ENCODE assay signal across 1 cellular context in the genomic region with DNA sequence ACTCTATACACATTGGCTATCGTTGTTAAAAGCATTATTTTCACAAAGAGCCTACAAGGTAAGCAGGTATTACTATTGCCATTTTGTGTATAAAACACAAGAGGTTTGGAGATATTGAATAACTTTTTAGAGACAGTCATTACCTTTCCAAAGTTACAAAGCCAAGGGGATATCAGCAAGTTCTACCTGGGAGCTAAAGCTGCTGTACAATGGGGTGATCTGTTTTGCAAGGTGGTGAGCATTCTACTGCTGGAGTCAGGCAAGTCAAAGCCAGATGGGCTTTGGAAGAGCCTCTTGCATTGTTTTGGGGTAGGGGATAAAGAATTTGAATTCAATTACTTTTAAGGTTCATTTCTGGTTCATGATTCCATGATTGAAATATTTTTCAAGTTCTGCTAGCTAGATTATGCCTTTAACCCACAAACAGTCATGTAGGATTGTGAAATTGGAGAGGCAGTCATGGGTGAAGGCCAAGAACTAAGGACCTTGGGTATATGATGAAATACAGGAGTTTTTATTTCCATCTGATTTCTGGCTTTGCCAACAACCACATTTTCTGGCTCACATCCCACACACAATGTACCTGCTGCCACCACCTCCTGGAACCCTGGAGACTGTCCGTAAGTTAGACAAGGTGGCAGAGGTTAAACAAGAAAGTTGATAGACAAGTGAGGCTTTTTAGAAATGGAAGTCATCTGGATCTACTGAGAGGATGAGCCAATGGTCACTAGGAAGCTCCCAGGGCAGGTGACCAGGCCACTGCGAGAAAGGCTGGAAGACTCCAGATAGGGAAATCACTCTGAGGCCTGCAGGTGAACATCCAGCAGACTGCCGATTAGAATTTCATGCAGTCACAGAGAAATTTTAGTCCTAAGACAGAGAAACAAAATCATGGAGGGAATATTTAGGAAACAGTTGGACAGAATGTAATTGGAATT.
TF ChIP-seq lines count a peak whose summit lies in the region.

No MANE protein-coding gene starts in this region.

TF ChIP-seq in GM23338, 12 proteins besides CTCF, POLR2A, EP300 and RAD21 (continued from another document):
- TF ChIP-seq, protein P1, sequence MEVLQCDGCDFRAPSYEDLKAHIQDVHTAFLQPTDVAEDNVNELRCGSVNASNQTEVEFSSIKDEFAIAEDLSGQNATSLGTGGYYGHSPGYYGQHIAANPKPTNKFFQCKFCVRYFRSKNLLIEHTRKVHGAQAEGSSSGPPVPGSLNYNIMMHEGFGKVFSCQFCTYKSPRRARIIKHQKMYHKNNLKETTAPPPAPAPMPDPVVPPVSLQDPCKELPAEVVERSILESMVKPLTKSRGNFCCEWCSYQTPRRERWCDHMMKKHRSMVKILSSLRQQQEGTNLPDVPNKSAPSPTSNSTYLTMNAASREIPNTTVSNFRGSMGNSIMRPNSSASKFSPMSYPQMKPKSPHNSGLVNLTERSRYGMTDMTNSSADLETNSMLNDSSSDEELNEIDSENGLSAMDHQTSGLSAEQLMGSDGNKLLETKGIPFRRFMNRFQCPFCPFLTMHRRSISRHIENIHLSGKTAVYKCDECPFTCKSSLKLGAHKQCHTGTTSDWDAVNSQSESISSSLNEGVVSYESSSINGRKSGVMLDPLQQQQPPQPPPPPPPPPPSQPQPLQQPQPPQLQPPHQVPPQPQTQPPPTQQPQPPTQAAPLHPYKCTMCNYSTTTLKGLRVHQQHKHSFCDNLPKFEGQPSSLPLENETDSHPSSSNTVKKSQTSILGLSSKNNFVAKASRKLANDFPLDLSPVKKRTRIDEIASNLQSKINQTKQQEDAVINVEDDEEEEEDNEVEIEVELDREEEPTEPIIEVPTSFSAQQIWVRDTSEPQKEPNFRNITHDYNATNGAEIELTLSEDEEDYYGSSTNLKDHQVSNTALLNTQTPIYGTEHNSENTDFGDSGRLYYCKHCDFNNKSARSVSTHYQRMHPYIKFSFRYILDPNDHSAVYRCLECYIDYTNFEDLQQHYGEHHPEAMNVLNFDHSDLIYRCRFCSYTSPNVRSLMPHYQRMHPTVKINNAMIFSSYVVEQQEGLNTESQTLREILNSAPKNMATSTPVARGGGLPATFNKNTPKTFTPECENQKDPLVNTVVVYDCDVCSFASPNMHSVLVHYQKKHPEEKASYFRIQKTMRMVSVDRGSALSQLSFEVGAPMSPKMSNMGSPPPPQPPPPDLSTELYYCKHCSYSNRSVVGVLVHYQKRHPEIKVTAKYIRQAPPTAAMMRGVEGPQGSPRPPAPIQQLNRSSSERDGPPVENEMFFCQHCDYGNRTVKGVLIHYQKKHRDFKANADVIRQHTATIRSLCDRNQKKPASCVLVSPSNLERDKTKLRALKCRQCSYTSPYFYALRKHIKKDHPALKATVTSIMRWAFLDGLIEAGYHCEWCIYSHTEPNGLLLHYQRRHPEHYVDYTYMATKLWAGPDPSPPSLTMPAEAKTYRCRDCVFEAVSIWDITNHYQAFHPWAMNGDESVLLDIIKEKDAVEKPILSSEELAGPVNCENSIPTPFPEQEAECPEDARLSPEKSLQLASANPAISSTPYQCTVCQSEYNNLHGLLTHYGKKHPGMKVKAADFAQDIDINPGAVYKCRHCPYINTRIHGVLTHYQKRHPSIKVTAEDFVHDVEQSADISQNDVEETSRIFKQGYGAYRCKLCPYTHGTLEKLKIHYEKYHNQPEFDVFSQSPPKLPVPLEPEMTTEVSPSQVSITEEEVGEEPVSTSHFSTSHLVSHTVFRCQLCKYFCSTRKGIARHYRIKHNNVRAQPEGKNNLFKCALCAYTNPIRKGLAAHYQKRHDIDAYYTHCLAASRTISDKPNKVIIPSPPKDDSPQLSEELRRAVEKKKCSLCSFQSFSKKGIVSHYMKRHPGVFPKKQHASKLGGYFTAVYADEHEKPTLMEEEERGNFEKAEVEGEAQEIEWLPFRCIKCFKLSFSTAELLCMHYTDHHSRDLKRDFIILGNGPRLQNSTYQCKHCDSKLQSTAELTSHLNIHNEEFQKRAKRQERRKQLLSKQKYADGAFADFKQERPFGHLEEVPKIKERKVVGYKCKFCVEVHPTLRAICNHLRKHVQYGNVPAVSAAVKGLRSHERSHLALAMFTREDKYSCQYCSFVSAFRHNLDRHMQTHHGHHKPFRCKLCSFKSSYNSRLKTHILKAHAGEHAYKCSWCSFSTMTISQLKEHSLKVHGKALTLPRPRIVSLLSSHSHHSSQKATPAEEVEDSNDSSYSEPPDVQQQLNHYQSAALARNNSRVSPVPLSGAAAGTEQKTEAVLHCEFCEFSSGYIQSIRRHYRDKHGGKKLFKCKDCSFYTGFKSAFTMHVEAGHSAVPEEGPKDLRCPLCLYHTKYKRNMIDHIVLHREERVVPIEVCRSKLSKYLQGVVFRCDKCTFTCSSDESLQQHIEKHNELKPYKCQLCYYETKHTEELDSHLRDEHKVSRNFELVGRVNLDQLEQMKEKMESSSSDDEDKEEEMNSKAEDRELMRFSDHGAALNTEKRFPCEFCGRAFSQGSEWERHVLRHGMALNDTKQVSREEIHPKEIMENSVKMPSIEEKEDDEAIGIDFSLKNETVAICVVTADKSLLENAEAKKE (CRISPR knock-in tag; IDR thresholded peaks at IDR 0.05): no peak
- TF ChIP-seq POLR2AphosphoS5 (IDR thresholded peaks at IDR 0.05; ENCODE audit: low read depth): no peak
- no peak for TF ChIP-seq JUNB (IDR thresholded peaks at IDR 0.05; ENCODE audit: unreplicated experiment)
- no peak for TF ChIP-seq ZNF114 (CRISPR knock-in tag; IDR thresholded peaks at IDR 0.05)
